Comparison of ENCODE assay signal across 8 cellular contexts in the genomic region with DNA sequence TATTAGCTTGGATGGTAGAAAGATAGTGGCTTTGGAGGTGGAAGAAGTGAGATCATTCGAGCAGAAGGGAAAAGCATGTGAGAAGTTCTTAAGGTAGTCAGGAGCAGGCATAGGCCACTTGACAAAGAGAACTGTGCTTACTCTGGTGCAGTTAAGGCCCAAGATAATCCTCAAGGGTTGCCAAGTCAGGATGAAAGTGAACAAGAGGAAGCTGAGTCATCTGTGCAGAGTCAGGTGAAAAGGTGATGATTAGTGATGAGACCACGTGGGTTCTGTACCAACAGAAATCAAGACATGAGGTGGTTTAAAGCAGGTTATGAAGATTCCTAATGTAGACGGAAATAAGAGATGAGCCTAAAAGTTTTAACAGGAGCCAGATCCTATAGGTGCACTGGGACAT.
A peak's percentile ranks its signal among the peaks of the same experiment; 100 is the strongest.
DNase-seq lines count a peak whose midpoint lies in the region; ATAC-seq and TF ChIP-seq lines count a peak whose summit lies in the region.

No MANE protein-coding gene starts in this region.

- no peaks in the 10 kb centered on the region for H3K79me1 ChIP-seq in H9 (ENCODE audit: insufficient read depth, low read depth, low read length, poor library complexity, severe bottlenecking)

- H3K36me3 ChIP-seq in GM23248 (ENCODE audit: low read depth): no peaks in the 10 kb centered on the region

- H3K9me3 ChIP-seq in H9 (ENCODE audit: control insufficient read depth, low read depth, low read length) (no peaks in the 10 kb centered on the region), GM23248 (ENCODE audit: low read depth) (no peaks in the 10 kb centered on the region)

- H3K4me1 ChIP-seq in H9 (ENCODE audit: insufficient read depth, low read length): no peaks in the 10 kb centered on the region
- H3K4me1 ChIP-seq in GM23248 (ENCODE audit: insufficient read depth): no peaks in the 10 kb centered on the region

- H2AFZ ChIP-seq in H9 (ENCODE audit: low read length) (peak overlapping the region; percentile 32), GM23248 (no peak overlapping the region)

- WGBS in H9 (ENCODE audit: extremely low coverage, insufficient read length, low lambda C conversion rate): no CpG with 5 or more reads among the region's 3 CpGs
- 22 to 29% methylated on average over 3 of the region's 3 CpGs for WGBS in GM23248 (ENCODE audit: low coverage in 1 of 2, low lambda C conversion rate in 2 of 2, missing lambda C conversion rate in 2 of 2), 2 experiments

- no peak overlapping the region for H3K23ac ChIP-seq in H9 (ENCODE audit: insufficient read length, low read depth, low read length)

- H3K9me2 ChIP-seq in GM23248 (ENCODE audit: insufficient read depth): no peaks in the 10 kb centered on the region

- H2BK120ac ChIP-seq in H9 (ENCODE audit: low read depth, low read length, poor library complexity, severe bottlenecking): no peak overlapping the region

- in situ Hi-C loops in GM23248 (cut with MboI): no loop called here

- H2BK15ac ChIP-seq in H9 (ENCODE audit: low read depth, low read length): no peak overlapping the region

- H4K5ac ChIP-seq in H9 (ENCODE audit: insufficient read length, low read depth, low read length): no peak overlapping the region

- peak; percentile 28 for DNase-seq in activated naive CD4-positive, alpha-beta T cell treated with anti-CD3 and anti-CD28 coated beads for 36 hours
- DNase-seq in activated naive CD4-positive, alpha-beta T cell treated with anti-CD3 and anti-CD28 coated beads, Interleukin-2, amount 50 U/mL, for 16 hours: no peak
- DNase-seq in H9 (no peak), SW480 (ENCODE audit: low spot score) (no peak), GM23248 (no peak)
- DNase-seq in stimulated activated naive CD8-positive, alpha-beta T cell treated with anti-CD3 and anti-CD28 coated beads, Interleukin-15, Interleukin-2, amounts not matched to agents 100 U/mL and 50 U/mL, for 24 hours: no peak
- no peak for DNase-seq in activated CD4-positive, alpha-beta T cell treated with anti-CD3 and anti-CD28 coated beads, Interleukin-2, amount 10 ng/mL, durations not matched to agents 24 days and 14 days

- no peak overlapping the region for H3K4me3 Mint-ChIP-seq in activated naive CD4-positive, alpha-beta T cell treated with anti-CD3 and anti-CD28 coated beads for 36 hours
- H3K4me3 Mint-ChIP-seq in H9: no peak overlapping the region
- no peak overlapping the region for H3K4me3 Mint-ChIP-seq in activated CD4-positive, alpha-beta T cell treated with anti-CD3 and anti-CD28 coated beads, Interleukin-2, amount 10 ng/mL, durations not matched to agents 24 days and 14 days

- H3K23me2 ChIP-seq in H9 (ENCODE audit: insufficient read length, low read depth, low read length, poor library complexity, severe bottlenecking): no peaks in the 10 kb centered on the region

- no peak overlapping the region for H3K18ac ChIP-seq in H9 (ENCODE audit: insufficient read length, low read depth, low read length)

- peak; percentile 100 for ATAC-seq in HG03442 (IDR thresholded peaks at IDR 0.05; ENCODE audit: unreplicated experiment)
- peak; percentile 52 for ATAC-seq in stimulated activated naive CD8-positive, alpha-beta T cell treated with anti-CD3 and anti-CD28 coated beads, Interleukin-15, Interleukin-2, amounts not matched to agents 100 U/mL and 50 U/mL, for 24 hours

- no peak overlapping the region for H3K4ac ChIP-seq in H9 (ENCODE audit: low read depth, low read length)

- no peak overlapping the region for H4K91ac ChIP-seq in H9 (ENCODE audit: insufficient read length, low read depth, low read length)

- no peak overlapping the region for H3K27ac Mint-ChIP-seq in activated naive CD4-positive, alpha-beta T cell treated with anti-CD3 and anti-CD28 coated beads for 36 hours
- no peak overlapping the region for H3K27ac Mint-ChIP-seq in H9
- H3K27ac Mint-ChIP-seq in activated CD4-positive, alpha-beta T cell treated with anti-CD3 and anti-CD28 coated beads, Interleukin-2, amount 10 ng/mL, durations not matched to agents 24 days and 14 days: no peak overlapping the region

- H3K27ac ChIP-seq in H9 (ENCODE audit: insufficient read length, low read depth, low read length): no peak overlapping the region
- no peak overlapping the region for H3K27ac ChIP-seq in GM23248

- no peak overlapping the region for H2BK20ac ChIP-seq in H9 (ENCODE audit: low read depth, low read length, poor library complexity, severe bottlenecking)

- H2BK12ac ChIP-seq in H9 (ENCODE audit: insufficient read length, low read depth, low read length): no peak overlapping the region

- no peak for TF ChIP-seq CTCF in H9 (conservative IDR thresholded peaks at IDR 0.05)

- H3K14ac ChIP-seq in H9 (ENCODE audit: insufficient read depth, low read length): no peak overlapping the region

- peaks cover 3% of the 10 kb centered on the region for H3K4me1 Mint-ChIP-seq in activated naive CD4-positive, alpha-beta T cell treated with anti-CD3 and anti-CD28 coated beads for 36 hours (ENCODE audit: low read depth)
- no peaks in the 10 kb centered on the region for H3K4me1 Mint-ChIP-seq in H9
- H3K4me1 Mint-ChIP-seq in activated CD4-positive, alpha-beta T cell treated with anti-CD3 and anti-CD28 coated beads, Interleukin-2, amount 10 ng/mL, durations not matched to agents 24 days and 14 days: peaks cover 5% of the 10 kb centered on the region

- no peaks in the 10 kb centered on the region for H3F3A ChIP-seq in GM23248 (ENCODE audit: insufficient read depth)

- no peaks in the 10 kb centered on the region for H3K36me3 Mint-ChIP-seq in activated naive CD4-positive, alpha-beta T cell treated with anti-CD3 and anti-CD28 coated beads for 36 hours (ENCODE audit: low read depth)
- H3K36me3 Mint-ChIP-seq in H9 (ENCODE audit: insufficient read depth in 1 of 3, low read depth in 3 of 3): 0 out of 7 replicates have a peak, but pooled peaks cover 0 to 2% (median 0%) of the 10 kb centered on the region in 3 experiments
- H3K36me3 Mint-ChIP-seq in activated CD4-positive, alpha-beta T cell treated with anti-CD3 and anti-CD28 coated beads, Interleukin-2, amount 10 ng/mL, durations not matched to agents 24 days and 14 days (ENCODE audit: low read depth): no peaks in the 10 kb centered on the region

- H2BK5ac ChIP-seq in H9 (ENCODE audit: insufficient read length, low read length): no peak overlapping the region

- H3K9ac ChIP-seq in H9 (ENCODE audit: extremely low read depth, insufficient read length, low read length) (no peak overlapping the region), GM23248 (no peak overlapping the region)

- H3K79me2 ChIP-seq in H9 (ENCODE audit: insufficient read depth, low read length) (no peaks in the 10 kb centered on the region), GM23248 (ENCODE audit: insufficient read depth) (no peaks in the 10 kb centered on the region)

- no peaks in the 10 kb centered on the region for H3K27me3 Mint-ChIP-seq in activated naive CD4-positive, alpha-beta T cell treated with anti-CD3 and anti-CD28 coated beads for 36 hours (ENCODE audit: low read depth)
- H3K27me3 Mint-ChIP-seq in H9 (ENCODE audit: low read depth): no peaks in the 10 kb centered on the region
- H3K27me3 Mint-ChIP-seq in activated CD4-positive, alpha-beta T cell treated with anti-CD3 and anti-CD28 coated beads, Interleukin-2, amount 10 ng/mL, durations not matched to agents 24 days and 14 days: peaks cover 2% of the 10 kb centered on the region

- H3K4me3 ChIP-seq in GM23248: no peak overlapping the region

- H4K20me1 ChIP-seq in H9 (ENCODE audit: control insufficient read depth, insufficient read depth, insufficient read length) (no peaks in the 10 kb centered on the region), GM23248 (ENCODE audit: insufficient read depth) (no peaks in the 10 kb centered on the region)

- no peaks in the 10 kb centered on the region for H3K9me3 Mint-ChIP-seq in activated naive CD4-positive, alpha-beta T cell treated with anti-CD3 and anti-CD28 coated beads for 36 hours
- 0 out of 5 replicates have a peak, but pooled peaks cover 0 to 1% of the 10 kb centered on the region in 2 experiments for H3K9me3 Mint-ChIP-seq in H9
- no peaks in the 10 kb centered on the region for H3K9me3 Mint-ChIP-seq in activated CD4-positive, alpha-beta T cell treated with anti-CD3 and anti-CD28 coated beads, Interleukin-2, amount 10 ng/mL, durations not matched to agents 24 days and 14 days

- no peaks in the 10 kb centered on the region for H3K27me3 ChIP-seq in H9 (ENCODE audit: insufficient read depth, low read length)
- no peaks in the 10 kb centered on the region for H3K27me3 ChIP-seq in GM23248 (replicated peaks; ENCODE audit: insufficient read depth)

- no peak overlapping the region for H2AK5ac ChIP-seq in H9 (ENCODE audit: insufficient read length, low read length)

- H3T11ph ChIP-seq in H9 (ENCODE audit: low read length): peak overlapping the region; percentile 17

- no peak overlapping the region for H3K4me2 ChIP-seq in H9 (ENCODE audit: insufficient read depth, insufficient read length, low read length)
- H3K4me2 ChIP-seq in GM23248 (ENCODE audit: unreplicated experiment): no peak overlapping the region

- intact Hi-C loops in activated naive CD4-positive, alpha-beta T cell treated with anti-CD3 and anti-CD28 coated beads for 36 hours (cut with micrococcal nuclease): loop anchor here (2.0 kb wide), 1 partner anchor 98 kb away; no protein-coding TSS in a partner anchor
- intact Hi-C loops in activated CD4-positive, alpha-beta T cell treated with anti-CD3 and anti-CD28 coated beads, Interleukin-2, amount 10 ng/mL, durations not matched to agents 24 days and 14 days (cut with micrococcal nuclease): no loop called here

- H3K56ac ChIP-seq in H9 (ENCODE audit: insufficient read length, low read depth, low read length): no peak overlapping the region

- H4K8ac ChIP-seq in H9 (replicated peaks; ENCODE audit: insufficient read length, low read depth, low read length): no peak overlapping the region

- CTCF ChIA-PET in activated naive CD4-positive, alpha-beta T cell treated with anti-CD3 and anti-CD28 coated beads for 36 hours (lab: Charles Lee): no interaction called here
